ENCODE assay signal across 16 cellular contexts in the genomic region with DNA sequence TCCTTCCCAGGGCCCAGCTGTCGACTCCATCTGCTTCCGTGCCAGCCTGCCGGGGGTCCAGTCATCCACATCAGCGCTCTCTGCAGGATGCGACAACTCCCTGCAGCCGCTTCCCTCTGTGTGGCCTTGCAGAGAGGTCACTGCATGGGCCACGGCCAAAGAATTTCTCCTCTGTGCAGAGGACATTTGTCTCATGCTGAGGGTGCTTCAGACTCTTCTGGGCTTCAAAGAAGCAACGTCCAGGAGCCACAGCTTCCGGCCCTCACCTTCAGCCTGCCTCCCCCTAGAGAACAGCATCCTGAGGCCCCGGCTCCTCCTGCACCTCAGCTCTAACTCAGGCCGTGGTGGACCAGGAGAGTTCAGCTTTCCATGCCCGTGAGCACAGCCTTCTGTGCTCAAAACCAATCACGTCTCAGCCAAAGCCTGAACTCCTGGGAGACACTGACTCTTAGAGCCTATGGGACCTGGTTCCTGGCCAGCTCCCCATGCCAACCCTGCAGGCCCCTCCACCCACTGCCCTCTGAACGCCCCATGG.
"Had no signal": no experiment of that assay in that cellular context is flagged by ENCODE, and none has a peak within 500 bp of the region (broad histone marks: within the 10 kb centered on the region; RNA-seq: fewer than 3 reads in every experiment).

No MANE protein-coding gene starts in this region.

- H3K4me2 ChIP-seq: hepatocyte had no signal

- H3K27ac Mint-ChIP-seq: activated CD4-positive, alpha-beta memory T cell treated with anti-CD3 and anti-CD28 coated beads, Interleukin-2, amount 10 ng/mL, durations not matched to agents 7 days and 5 days; activated naive CD4-positive, alpha-beta T cell treated with anti-CD3 and anti-CD28 coated beads, Interleukin-2, amount 50 U/mL, for 72 hours; activated T-helper 1 cell treated with anti-CD3 and anti-CD28 coated beads, Interleukin-12 subunit alpha, Interleukin-12 subunit beta, Interleukin-2, Interleukin-4 antibody, amounts not matched to agents 30 ng/mL and 10 ng/mL and 1 ng/mL, durations not matched to agents 14 hours and 24 hours and 36 hours; memory B cell; nephron progenitor cell had no signal

- FAIRE-seq: pancreas, small intestine had no signal

- H3K4me1 ChIP-seq: pancreas had no signal

- H3K36me3 ChIP-seq: brain microvascular endothelial cell, pancreas had no signal

- H3K27me3 Mint-ChIP-seq: activated CD4-positive, alpha-beta memory T cell treated with anti-CD3 and anti-CD28 coated beads, Interleukin-2, amount 10 ng/mL, durations not matched to agents 7 days and 5 days; memory B cell had no signal

- H3K36me3 Mint-ChIP-seq: activated naive CD4-positive, alpha-beta T cell treated with anti-CD3 and anti-CD28 coated beads, Interleukin-2, amount 50 U/mL, for 72 hours had no signal

- H3K79me2 ChIP-seq: hepatocyte had no signal

- H3K4me3 Mint-ChIP-seq: activated CD4-positive, alpha-beta memory T cell treated with anti-CD3 and anti-CD28 coated beads, Interleukin-2, amount 10 ng/mL, durations not matched to agents 7 days and 5 days; activated T-helper 1 cell treated with anti-CD3 and anti-CD28 coated beads, Interleukin-12 subunit alpha, Interleukin-12 subunit beta, Interleukin-2, Interleukin-4 antibody, amounts not matched to agents 30 ng/mL and 10 ng/mL and 1 ng/mL, durations not matched to agents 14 hours and 24 hours and 36 hours; memory B cell; nephron progenitor cell had no signal

- H3K4me1 Mint-ChIP-seq: activated CD4-positive, alpha-beta memory T cell treated with anti-CD3 and anti-CD28 coated beads, Interleukin-2, amount 10 ng/mL, durations not matched to agents 7 days and 5 days; nephron progenitor cell had no signal

- H3K4me3 ChIP-seq: hepatocyte, pancreas had no signal

- H3K9me3 ChIP-seq: pancreas had no signal

- DNase-seq: activated CD4-positive, alpha-beta memory T cell treated with anti-CD3 and anti-CD28 coated beads, Interleukin-2, amount 10 ng/mL, durations not matched to agents 7 days and 5 days; activated CD4-positive, alpha-beta T cell treated with anti-CD3 and anti-CD28 coated beads for 1 hour; activated CD8-positive, alpha-beta memory T cell treated with anti-CD3 and anti-CD28 coated beads, Interleukin-2, amount 50 U/mL, for 4 hours; brain microvascular endothelial cell; cerebellar nuclear complex; dermis blood vessel endothelial cell; erythroblast; nephron progenitor cell; retina; SIG-M5; small intestine had no signal

- H3K27ac ChIP-seq: brain microvascular endothelial cell, hepatocyte, pancreas had no signal

- H2AFZ ChIP-seq: hepatocyte had no signal

- H3K9me3 Mint-ChIP-seq: activated CD4-positive, alpha-beta memory T cell treated with anti-CD3 and anti-CD28 coated beads, Interleukin-2, amount 10 ng/mL, durations not matched to agents 7 days and 5 days; activated naive CD4-positive, alpha-beta T cell treated with anti-CD3 and anti-CD28 coated beads, Interleukin-2, amount 50 U/mL, for 72 hours; activated T-helper 1 cell treated with anti-CD3 and anti-CD28 coated beads, Interleukin-12 subunit alpha, Interleukin-12 subunit beta, Interleukin-2, Interleukin-4 antibody, amounts not matched to agents 30 ng/mL and 10 ng/mL and 1 ng/mL, durations not matched to agents 14 hours and 24 hours and 36 hours; nephron progenitor cell had no signal

- H3K27me3 ChIP-seq: brain microvascular endothelial cell, hepatocyte, pancreas had no signal
